Comparison of ENCODE assay signal across 9 cellular contexts in the genomic region with DNA sequence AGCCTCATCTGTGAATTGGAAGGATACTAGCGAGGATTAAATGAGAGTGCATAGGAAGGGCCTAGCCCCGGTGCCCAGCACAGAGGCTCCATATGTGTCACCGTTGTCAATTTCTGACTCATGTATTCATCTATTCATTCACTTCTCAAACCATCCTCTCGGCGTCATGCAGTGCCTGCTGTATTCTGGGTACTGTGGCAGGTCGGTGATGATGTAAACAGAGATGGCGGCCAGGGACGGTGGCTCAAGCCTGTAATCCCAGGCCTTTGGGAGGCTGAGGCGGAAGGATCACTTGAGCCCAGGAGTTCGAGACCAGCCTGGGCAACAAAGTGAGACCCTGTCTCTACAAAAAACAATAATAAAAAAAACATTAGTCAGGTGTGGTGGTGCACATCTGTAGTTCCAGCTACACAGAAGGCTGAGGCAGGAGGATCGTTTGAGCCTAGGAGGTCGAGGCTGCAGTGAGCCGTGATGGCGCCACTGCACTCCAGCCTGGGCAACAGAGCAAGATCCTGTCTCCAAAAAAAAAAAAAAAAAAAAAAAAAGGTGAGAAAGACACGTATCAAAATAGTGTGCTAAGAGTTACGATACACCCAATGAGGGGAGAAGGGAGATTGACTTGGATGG. TPM values are rescaled to one million over a fixed set of nuclear protein-coding genes. Genes with fewer than 3 reads are reported as not detected.
A peak's percentile ranks its signal among the peaks of the same experiment; 100 is the strongest.
DNase-seq lines count a peak whose midpoint lies in the region; ATAC-seq and TF ChIP-seq lines count a peak whose summit lies in the region.
"Had no signal": no experiment of that assay in that cellular context is flagged by ENCODE, and none has a peak within 500 bp of the region (broad histone marks: within the 10 kb centered on the region; RNA-seq: fewer than 3 reads in every experiment).

No MANE protein-coding gene starts in this region.

- ATAC-seq in Right ventricle myocardium inferior (no peak), heart left ventricle (no peak), HG02571 (IDR thresholded peaks at IDR 0.05; ENCODE audit: unreplicated experiment) (no peak)
- ATAC-seq in stimulated activated naive CD8-positive, alpha-beta T cell treated with anti-CD3 and anti-CD28 coated beads, Interleukin-15, Interleukin-2, amounts not matched to agents 100 U/mL and 50 U/mL, for 24 hours, result peak; percentile 65

- peaks cover 0 to 34% (median 13%) of the 10 kb centered on the region in 12 donors for H3K4me1 ChIP-seq in heart left ventricle
- H3K4me1 ChIP-seq in OCI-LY1 (ENCODE audit: insufficient read depth, low read length, severe bottlenecking), result peaks cover 20% of the 10 kb centered on the region

- H4K20me1 ChIP-seq in OCI-LY1 (ENCODE audit: insufficient read depth, low read length), result no peaks in the 10 kb centered on the region

- no peaks in the 10 kb centered on the region for H3K36me3 ChIP-seq in heart left ventricle
- H3K36me3 ChIP-seq in OCI-LY1 (ENCODE audit: insufficient read depth, low read length), result no peaks in the 10 kb centered on the region

- H3K9ac ChIP-seq in OCI-LY1 (ENCODE audit: low read length), result peak overlapping the region; percentile 39; the same call in 1 of the 2 replicates

- H2AFZ ChIP-seq in OCI-LY1 (ENCODE audit: low read length), result peak overlapping the region; percentile 59; the same call in 1 of the 2 replicates

- peaks cover 6 to 30% (median 26%) of the 10 kb centered on the region in 9 donors for H3K27me3 ChIP-seq in heart left ventricle
- no peaks in the 10 kb centered on the region for H3K27me3 ChIP-seq in OCI-LY1 (ENCODE audit: insufficient read depth, low read length)

- H3K9me2 ChIP-seq in OCI-LY1 (ENCODE audit: low read depth, low read length), result no peaks in the 10 kb centered on the region

- intact Hi-C loops in Right ventricle myocardium inferior (cut with DNase I), result loop anchor here (1.0 to 5.0 kb wide), 4 partner anchors 74 to 358 kb away; partner anchors contain the start of genes MIEN1 and PSMD3
- intact Hi-C loops in heart left ventricle (cut with DNase I), result loop anchor here (1.0 to 10.0 kb wide), 20 partner anchors 45 to 362 kb away; partner anchors contain the start of genes PNMT (in 2 of the 10), PSMD3 (in 2 of the 10), MIEN1 (in 1 of the 10) and TCAP (in 1 of the 10)

- H3K79me2 ChIP-seq in OCI-LY1 (ENCODE audit: insufficient read depth, low read length), result no peaks in the 10 kb centered on the region

- no peak overlapping the region for H3K4me3 ChIP-seq in heart left ventricle
- peak overlapping the region; percentile 43 for H3K4me3 ChIP-seq in OCI-LY1 (ENCODE audit: low read depth, low read length, poor library complexity, severe bottlenecking)

- H3K9me3 ChIP-seq in heart left ventricle (no peaks in the 10 kb centered on the region), OCI-LY1 (ENCODE audit: low read length) (no peaks in the 10 kb centered on the region)

- TF ChIP-seq POLR2A in heart left ventricle (IDR thresholded peaks at IDR 0.05), result no peak

- DNase-seq in Right ventricle myocardium inferior (ENCODE audit: missing footprints) (peak; percentile 22), heart left ventricle (no peak), NCI-H2107 (lab: John Stamatoyannopoulos, UW) (no peak), midbrain (lab: John Stamatoyannopoulos, UW) (no peak)
- DNase-seq in stimulated activated naive CD8-positive, alpha-beta T cell treated with anti-CD3 and anti-CD28 coated beads, Interleukin-15, Interleukin-2, amounts not matched to agents 100 U/mL and 50 U/mL, for 24 hours, result peak; percentile 56

- WGBS in heart left ventricle, 4 donors, result 55 to 68% (median 62%) methylated on average over 15 to 16 of the region's 16 CpGs

- 0 out of 2 replicates have a peak, but pooled peaks cover 2% of the 10 kb centered on the region for H3F3A ChIP-seq in OCI-LY1 (ENCODE audit: insufficient read depth, low read length)

- H3K27ac ChIP-seq in heart left ventricle (no peak overlapping the region), OCI-LY1 (ENCODE audit: low read depth, low read length, poor library complexity, severe bottlenecking) (peak overlapping the region; percentile 47), angular gyrus (ENCODE audit: low read depth, low read length) (peak overlapping the region; percentile 30)

- TF ChIP-seq CTCF in heart left ventricle (IDR thresholded peaks at IDR 0.05), result no peak
- TF ChIP-seq CTCF in OCI-LY1 (IDR thresholded peaks at IDR 0.05; ENCODE audit: low read length), result no peak

- peak overlapping the region; percentile 60 for H3K4me2 ChIP-seq in OCI-LY1 (ENCODE audit: low read length)

RNA-seq across cellular contexts. Expression of gene PPP1R1B, which starts 4.3 kb away (rescaled TPM):
- total RNA-seq in Right ventricle myocardium inferior (0.89 TPM), heart left ventricle (1 to 10 TPM in 4 of 9 donors, under 1 TPM in 4, not detected in 1; 0.54 to 5.8 (median 0.88) TPM)
- 1 to 10 TPM in 1 of 2 donors, under 1 TPM in 1; 0.61 to 2.5 TPM for polyA plus RNA-seq in heart left ventricle
- total RNA-seq: fibroblast of villous mesenchyme had no signal

RNA-seq across cellular contexts. Expression of gene STARD3, which starts 14.5 kb away (rescaled TPM):
- total RNA-seq in Right ventricle myocardium inferior (21.4 TPM), heart left ventricle (10 to 100 TPM; 14.1 to 36.5 (median 19.3) TPM)
- 10 to 100 TPM; 24.2 to 57.2 TPM for polyA plus RNA-seq in heart left ventricle

RNA-seq across cellular contexts. Expression of gene NEUROD2, which starts 14.8 kb away (rescaled TPM):
- total RNA-seq in Right ventricle myocardium inferior, result not detected
- total RNA-seq in heart left ventricle, result not detected
- polyA plus RNA-seq in heart left ventricle, result not detected
- total RNA-seq: fibroblast of villous mesenchyme had no signal

RNA-seq across cellular contexts. Expression of gene TCAP, which starts 42.7 kb away (rescaled TPM):
- 5,286 TPM for total RNA-seq in Right ventricle myocardium inferior
- 1,000 to 10,000 TPM; 2,428 to 9,343 (median 4,137) TPM for total RNA-seq in heart left ventricle
- polyA plus RNA-seq in heart left ventricle, result 1,000 to 10,000 TPM; 2,028 to 5,784 TPM
- total RNA-seq: fibroblast of villous mesenchyme had no signal

RNA-seq across cellular contexts. Expression of gene PNMT, which starts 45.8 kb away (rescaled TPM):
- total RNA-seq in Right ventricle myocardium inferior (5.1 TPM), heart left ventricle (1 to 10 TPM; 2.4 to 7.9 (median 6.0) TPM)
- polyA plus RNA-seq in heart left ventricle, result 10 to 100 TPM; 13.0 to 15.6 TPM
- total RNA-seq: fibroblast of villous mesenchyme had no signal

Comparison
In these comparisons a context has a peak if more than half of its experiments do, and no peak if none do; other contexts are left out.
1. DNase-seq: peak in Right ventricle myocardium inferior (single experiment) and stimulated activated naive CD8-positive, alpha-beta T cell treated with anti-CD3 and anti-CD28 coated beads, Interleukin-15, Interleukin-2, amounts not matched to agents 100 U/mL and 50 U/mL, for 24 hours (single experiment); none in heart left ventricle (0 of 5), NCI-H2107 (single experiment) and midbrain (single experiment).
2. H3K27ac ChIP-seq: peak in OCI-LY1 (single experiment) and angular gyrus (single experiment); none in heart left ventricle (0 of 12).